In the genomic region with DNA sequence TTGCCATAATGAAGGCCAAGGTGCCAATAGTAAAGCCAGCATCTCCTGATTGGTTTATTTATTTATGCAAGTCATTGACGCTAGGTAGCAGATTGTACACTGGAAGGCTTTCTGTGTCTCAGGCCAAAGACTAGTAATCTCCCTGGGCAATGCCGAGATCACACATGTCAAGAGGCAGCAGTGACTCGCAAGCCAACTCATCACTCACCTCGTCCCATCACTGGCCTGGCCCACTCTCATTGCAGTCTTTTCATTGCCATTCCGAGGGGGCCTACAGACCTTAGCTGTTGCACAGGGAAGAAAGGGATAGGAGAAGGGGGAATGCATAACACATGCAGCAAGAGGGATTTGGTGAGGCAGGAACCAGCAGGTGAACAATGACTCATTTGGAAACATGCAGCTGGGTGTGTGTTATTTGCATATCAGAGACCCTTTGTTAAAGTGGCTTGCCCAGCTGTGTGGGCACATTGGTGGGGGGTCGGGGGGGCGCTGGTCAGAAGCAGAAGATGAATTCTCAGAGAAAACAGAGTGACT, we compare ENCODE assay signal across 13 cellular contexts.
DNase-seq lines count a peak whose midpoint lies in the region; ATAC-seq and TF ChIP-seq lines count a peak whose summit lies in the region.
"Had no signal": no experiment of that assay in that cellular context is flagged by ENCODE, and none has a peak within 500 bp of the region (broad histone marks: within the 10 kb centered on the region; RNA-seq: fewer than 3 reads in every experiment).

No MANE protein-coding gene starts in this region.

- H3K4me1 ChIP-seq in HUES6 (ENCODE audit: control insufficient read depth, insufficient read depth, low read length) (peaks cover 37% of the 10 kb centered on the region), iPS DF 6.9 (ENCODE audit: control insufficient read depth, insufficient read depth, low read length) (peaks cover 7% of the 10 kb centered on the region; the same call in 1 of the 2 replicates), upper lobe of left lung (no peaks in the 10 kb centered on the region)
- no peaks in the 10 kb centered on the region for H3K4me1 ChIP-seq in CD8-positive, alpha-beta memory T cell (ENCODE audit: insufficient read depth, low read length)
- no peaks in the 10 kb centered on the region for H3K4me1 ChIP-seq in CD4-positive, alpha-beta memory T cell (ENCODE audit: insufficient read depth, low read length)

- TF ChIP-seq POLR2A in upper lobe of left lung (IDR thresholded peaks at IDR 0.05): no peak

- H3K36me3 ChIP-seq in H7 (replicated peaks; ENCODE audit: control insufficient read depth, insufficient read depth, low read length): no peaks in the 10 kb centered on the region
- no peaks in the 10 kb centered on the region for H3K36me3 ChIP-seq in HUES6 (ENCODE audit: control insufficient read depth, insufficient read depth, low read length)
- H3K36me3 ChIP-seq in iPS DF 6.9 (ENCODE audit: control insufficient read depth, insufficient read depth, low read length): no peaks in the 10 kb centered on the region
- H3K36me3 ChIP-seq in CD8-positive, alpha-beta memory T cell (ENCODE audit: insufficient read depth, low read length): no peaks in the 10 kb centered on the region
- H3K36me3 ChIP-seq in CD4-positive, alpha-beta memory T cell (ENCODE audit: insufficient read depth, low read length): no peaks in the 10 kb centered on the region
- H3K36me3 ChIP-seq in upper lobe of left lung: no peaks in the 10 kb centered on the region

- H3K27me3 ChIP-seq in H7 (ENCODE audit: control insufficient read depth, insufficient read depth, low read length) (no peaks in the 10 kb centered on the region), HUES6 (ENCODE audit: control insufficient read depth, insufficient read depth, low read length) (no peaks in the 10 kb centered on the region), iPS DF 6.9 (ENCODE audit: control insufficient read depth, insufficient read depth, low read length) (no peaks in the 10 kb centered on the region), upper lobe of left lung (no peaks in the 10 kb centered on the region)
- H3K27me3 ChIP-seq in CD8-positive, alpha-beta memory T cell (ENCODE audit: insufficient read depth, low read length, poor library complexity, severe bottlenecking): no peaks in the 10 kb centered on the region
- no peaks in the 10 kb centered on the region for H3K27me3 ChIP-seq in CD4-positive, alpha-beta memory T cell (ENCODE audit: insufficient read depth, low read length)

- peak; percentile 69 for DNase-seq in H7
- peak; percentile 80 for DNase-seq in iPS DF 6.9 (ENCODE audit: low read depth, low spot score)
- no peak for DNase-seq in CD8-positive, alpha-beta memory T cell
- no peak for DNase-seq in CD4-positive, alpha-beta memory T cell
- DNase-seq in activated T-cell treated with anti-CD3 and anti-CD28 coated beads, Interleukin-2, amount 50 U/mL, for 48 hours: no peak
- no peak for DNase-seq in upper lobe of left lung
- DNase-seq: activated CD4-positive, alpha-beta T cell treated with anti-CD3 and anti-CD28 coated beads for 1 hour; activated naive CD8-positive, alpha-beta T cell treated with anti-CD3 and anti-CD28 coated beads, Interleukin-2, amount 10 ng/mL, durations not matched to agents 7 days and 5 days; effector memory CD8-positive, alpha-beta T cell; NCI-H187 treated with DMSO at 0.1 percent for 48 hours had no signal

- peak; percentile 58 for ATAC-seq in GM18907 (IDR thresholded peaks at IDR 0.05; ENCODE audit: unreplicated experiment)
- no peak for ATAC-seq in upper lobe of left lung (ENCODE audit: low FRiP score in 2 of 2)
- ATAC-seq: effector memory CD8-positive, alpha-beta T cell had no signal

- H3K36me3 Mint-ChIP-seq in CD8-positive, alpha-beta memory T cell: peaks cover 0 to 5% (median 0%) of the 10 kb centered on the region in 3 donors
- H3K36me3 Mint-ChIP-seq in CD4-positive, alpha-beta memory T cell: no peaks in the 10 kb centered on the region

- H3K9me3 ChIP-seq in HUES6 (ENCODE audit: control insufficient read depth, insufficient read depth, low read depth, low read length): no peaks in the 10 kb centered on the region
- H3K9me3 ChIP-seq in iPS DF 6.9 (ENCODE audit: control insufficient read depth, insufficient read depth, low read length): no peaks in the 10 kb centered on the region
- no peaks in the 10 kb centered on the region for H3K9me3 ChIP-seq in CD8-positive, alpha-beta memory T cell (ENCODE audit: low read length)
- H3K9me3 ChIP-seq in CD4-positive, alpha-beta memory T cell (ENCODE audit: control insufficient read depth in 1 of 2, low read length in 2 of 2): no peaks in the 10 kb centered on the region
- H3K9me3 ChIP-seq in upper lobe of left lung: no peaks in the 10 kb centered on the region

- H3K4me3 ChIP-seq in H7 (ENCODE audit: insufficient read depth, low read depth, low read length) (no peak overlapping the region), HUES6 (ENCODE audit: low read depth, low read length) (peak overlapping the region; percentile 0; the same call in 1 of the 2 replicates), iPS DF 6.9 (ENCODE audit: low read length) (no peak overlapping the region), upper lobe of left lung (no peak overlapping the region)
- no peak overlapping the region for H3K4me3 ChIP-seq in CD8-positive, alpha-beta memory T cell (ENCODE audit: low read length)
- H3K4me3 ChIP-seq in CD4-positive, alpha-beta memory T cell (ENCODE audit: low read length in 2 of 2): no peak overlapping the region
- H3K4me3 ChIP-seq: skin epidermis had no signal

- POLR2A ChIA-PET in CD8-positive, alpha-beta memory T cell (lab: Charles Lee): no interaction called here
- POLR2A ChIA-PET in CD4-positive, alpha-beta memory T cell (lab: Charles Lee; ENCODE audit: partially characterized antibody): no interaction called here

- TF ChIP-seq CTCF in upper lobe of left lung (IDR thresholded peaks at IDR 0.05): no peak

- peaks cover 8 to 51% of the 10 kb centered on the region in 2 donors for H3K27me3 Mint-ChIP-seq in CD8-positive, alpha-beta memory T cell
- H3K27me3 Mint-ChIP-seq in CD4-positive, alpha-beta memory T cell: peaks cover 12 to 15% of the 10 kb centered on the region in 2 donors

- H3K27ac ChIP-seq in HUES6 (ENCODE audit: low read depth, low read length): peak overlapping the region; percentile 52
- peak overlapping the region; percentile 25 for H3K27ac ChIP-seq in iPS DF 6.9 (ENCODE audit: low read length)
- H3K27ac ChIP-seq in CD8-positive, alpha-beta memory T cell (ENCODE audit: low read depth, low read length): no peak overlapping the region
- H3K27ac ChIP-seq in CD4-positive, alpha-beta memory T cell (ENCODE audit: low read depth, low read length): no peak overlapping the region
- H3K27ac ChIP-seq in upper lobe of left lung: no peak overlapping the region
- H3K27ac ChIP-seq: skin epidermis had no signal

- no peak for TF ChIP-seq EP300 in upper lobe of left lung (IDR thresholded peaks at IDR 0.05)

- WGBS in iPS DF 6.9 (ENCODE audit: insufficient coverage, insufficient read length): no CpG with 5 or more reads among the region's 7 CpGs
- 64 to 65% methylated on average over 7 of the region's 7 CpGs for WGBS in upper lobe of left lung, 2 donors

- H3K27ac Mint-ChIP-seq in CD8-positive, alpha-beta memory T cell: no peak overlapping the region
- no peak overlapping the region for H3K27ac Mint-ChIP-seq in CD4-positive, alpha-beta memory T cell
- H3K27ac Mint-ChIP-seq: activated naive CD8-positive, alpha-beta T cell treated with anti-CD3 and anti-CD28 coated beads, Interleukin-2, amount 10 ng/mL, durations not matched to agents 7 days and 5 days; effector memory CD8-positive, alpha-beta T cell had no signal

- H3K9ac ChIP-seq in HUES6 (ENCODE audit: low read length): no peak overlapping the region

- peaks cover 0 to 5% (median 4%) of the 10 kb centered on the region in 3 donors for H3K4me1 Mint-ChIP-seq in CD8-positive, alpha-beta memory T cell
- no peaks in the 10 kb centered on the region for H3K4me1 Mint-ChIP-seq in CD4-positive, alpha-beta memory T cell

- peaks cover 0 to 2% (median 0%) of the 10 kb centered on the region in 5 donors for H3K9me3 Mint-ChIP-seq in CD8-positive, alpha-beta memory T cell
- H3K9me3 Mint-ChIP-seq in CD4-positive, alpha-beta memory T cell: no peaks in the 10 kb centered on the region
- H3K9me3 Mint-ChIP-seq: effector memory CD8-positive, alpha-beta T cell had no signal

- CTCF ChIA-PET in CD8-positive, alpha-beta memory T cell (lab: Charles Lee): interaction anchor here (1.2 kb wide), 1 partner anchor 10 kb away, joined by 3 read pairs; no protein-coding TSS in a partner anchor
- CTCF ChIA-PET in CD4-positive, alpha-beta memory T cell (lab: Charles Lee; ENCODE audit: partially characterized antibody): interaction anchor here (1.2 kb wide), 1 partner anchor 10 kb away, joined by 4 read pairs; no protein-coding TSS in a partner anchor

- no peak overlapping the region for H3K4me3 Mint-ChIP-seq in CD8-positive, alpha-beta memory T cell
- H3K4me3 Mint-ChIP-seq in CD4-positive, alpha-beta memory T cell: no peak overlapping the region
- H3K4me3 Mint-ChIP-seq: activated naive CD8-positive, alpha-beta T cell treated with anti-CD3 and anti-CD28 coated beads, Interleukin-2, amount 10 ng/mL, durations not matched to agents 7 days and 5 days; effector memory CD8-positive, alpha-beta T cell had no signal

- intact Hi-C loops in CD4-positive, alpha-beta memory T cell (cut with micrococcal nuclease): no loop called here

Comparison
In these comparisons a context has a peak if more than half of its experiments do, and no peak if none do; other contexts are left out.
1. DNase-seq: peak in H7 (single experiment) and iPS DF 6.9 (single experiment); none in CD8-positive, alpha-beta memory T cell (0 of 5), CD4-positive, alpha-beta memory T cell (0 of 5), activated T-cell treated with anti-CD3 and anti-CD28 coated beads, Interleukin-2, amount 50 U/mL, for 48 hours (0 of 2) and upper lobe of left lung (0 of 2).
2. H3K27ac ChIP-seq: peak in HUES6 (single experiment) and iPS DF 6.9 (single experiment); none in CD8-positive, alpha-beta memory T cell (single experiment), CD4-positive, alpha-beta memory T cell (single experiment) and upper lobe of left lung (0 of 4).